8 cellular contexts compared by ENCODE assay signal in genomic region chr21:25039461-25040380, GRCh38.
DNase-seq lines count a peak whose midpoint lies in the region; ATAC-seq and FAIRE-seq lines count a peak whose summit lies in the region.

No MANE protein-coding gene starts in this region.

- peak; percentile 95 for FAIRE-seq in islet of Langerhans (lab: Jason Lieb, UNC)

- H3K9me3 ChIP-seq in ES-I3 (ENCODE audit: control insufficient read depth, insufficient read depth, low read length) (no peaks in the 10 kb centered on the region), NT2/D1 (ENCODE audit: insufficient read depth, low read length) (no peaks in the 10 kb centered on the region)

- DNase-seq in NT2/D1 (ENCODE audit: low read depth, low spot score) (peak; percentile 27), NCI-H510A (lab: John Stamatoyannopoulos, UW) (no peak)
- DNase-seq in activated CD4-positive, alpha-beta T cell treated with anti-CD3 and anti-CD28 coated beads for 4 hours, result no peak
- DNase-seq in activated naive CD4-positive, alpha-beta T cell (lab: John Stamatoyannopoulos, UW), result no peak

- H3K36me3 ChIP-seq in ES-I3 (ENCODE audit: insufficient read depth, low read length) (no peaks in the 10 kb centered on the region), NT2/D1 (ENCODE audit: insufficient read depth, insufficient read length, low read length) (no peaks in the 10 kb centered on the region)

- ATAC-seq in GM21447 (IDR thresholded peaks at IDR 0.05; ENCODE audit: unreplicated experiment) (peak; percentile 90), HG03571 (IDR thresholded peaks at IDR 0.05; ENCODE audit: unreplicated experiment) (peak; percentile 81)

- H3K4me3 ChIP-seq in NT2/D1 (ENCODE audit: insufficient read length, low read depth), result no peak overlapping the region

- H3K9ac ChIP-seq in ES-I3 (ENCODE audit: low read depth, low read length) (peak overlapping the region; percentile 23; the same call in 1 of the 2 replicates), NT2/D1 (ENCODE audit: insufficient read length, low read depth) (no peak overlapping the region)

- no peaks in the 10 kb centered on the region for H3K4me1 ChIP-seq in ES-I3 (ENCODE audit: insufficient read depth, low read length)
- H3K4me1 ChIP-seq in NT2/D1 (ENCODE audit: insufficient read depth, insufficient read length), result no peaks in the 10 kb centered on the region

- no peaks in the 10 kb centered on the region for H3K27me3 ChIP-seq in NT2/D1 (ENCODE audit: insufficient read depth, insufficient read length)
